9 cellular contexts compared by ENCODE assay signal in the genomic region with DNA sequence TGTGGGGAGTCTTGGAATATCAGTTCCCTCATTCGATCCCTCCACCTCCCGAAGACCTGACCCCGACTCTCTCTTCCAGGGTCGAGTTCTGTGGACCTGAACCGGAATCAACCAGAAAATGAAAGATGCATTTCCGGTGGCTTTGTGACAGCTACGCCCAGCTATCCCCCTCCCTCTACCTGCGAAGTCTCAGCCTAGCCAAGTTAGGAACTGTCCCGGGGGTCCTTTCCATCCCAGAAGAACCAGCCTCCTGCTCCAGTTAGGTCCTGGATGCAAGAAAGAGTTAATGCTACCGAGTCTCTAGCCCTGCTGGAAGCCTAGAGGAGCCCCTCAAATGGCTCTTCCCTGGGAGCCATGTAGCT.
DNase-seq lines count a peak whose midpoint lies in the region; ATAC-seq and TF ChIP-seq lines count a peak whose summit lies in the region.
"Had no signal": no experiment of that assay in that cellular context is flagged by ENCODE, and none has a peak within 500 bp of the region (broad histone marks: within the 10 kb centered on the region; RNA-seq: fewer than 3 reads in every experiment).

No MANE protein-coding gene starts in this region.

- peak; percentile 48 to 55 for ATAC-seq in activated CD4-positive, CD25-positive, alpha-beta regulatory T cell treated with anti-CD3 and anti-CD28 coated beads, Interleukin-2, amount 50 U/mL, for 24 hours
- peak; percentile 36 for ATAC-seq in HG03045 (IDR thresholded peaks at IDR 0.05; ENCODE audit: unreplicated experiment)
- ATAC-seq in stimulated activated effector memory CD8-positive, alpha-beta T cell treated with anti-CD3 and anti-CD28 coated beads, Interleukin-12 subunit alpha, Interleukin-12 subunit beta, amount 100 ng/mL, for 72 hours = peak; percentile 67

- H3K4me1 Mint-ChIP-seq in stimulated activated effector memory CD8-positive, alpha-beta T cell treated with anti-CD3 and anti-CD28 coated beads, Interleukin-12 subunit alpha, Interleukin-12 subunit beta, amount 100 ng/mL, for 72 hours = no peaks in the 10 kb centered on the region

- H3K27ac Mint-ChIP-seq in stimulated activated effector memory CD8-positive, alpha-beta T cell treated with anti-CD3 and anti-CD28 coated beads, Interleukin-12 subunit alpha, Interleukin-12 subunit beta, amount 100 ng/mL, for 72 hours = peak overlapping the region; percentile 78

- DNase-seq in activated CD4-positive, CD25-positive, alpha-beta regulatory T cell treated with anti-CD3 and anti-CD28 coated beads, Interleukin-2, amount 50 U/mL, for 72 hours = no peak
- no peak for DNase-seq in choroid plexus epithelial cell (ENCODE audit: low read depth)
- DNase-seq in stimulated activated effector memory CD8-positive, alpha-beta T cell treated with anti-CD3 and anti-CD28 coated beads, Interleukin-12 subunit alpha, Interleukin-12 subunit beta, amount 100 ng/mL, for 72 hours (ENCODE audit: low spot score in 2 of 2) = no peak
- no peak for DNase-seq in NCI-H446 (lab: John Stamatoyannopoulos, UW)
- DNase-seq in AG20443 (ENCODE audit: low spot score) = no peak
- no peak for DNase-seq in NK-92 (lab: John Stamatoyannopoulos, UW; ENCODE audit: unreplicated experiment)

- no peak for TF ChIP-seq CTCF in choroid plexus epithelial cell (conservative IDR thresholded peaks at IDR 0.05; ENCODE audit: low read depth, low read length)

- peaks cover 3% of the 10 kb centered on the region for H3K9me3 Mint-ChIP-seq in stimulated activated effector memory CD8-positive, alpha-beta T cell treated with anti-CD3 and anti-CD28 coated beads, Interleukin-12 subunit alpha, Interleukin-12 subunit beta, amount 100 ng/mL, for 72 hours

- peak overlapping the region; percentile 53 for H3K4me3 ChIP-seq in choroid plexus epithelial cell (ENCODE audit: low read depth, low read length)
- H3K4me3 ChIP-seq: SK-N-MC had no signal

- H3K36me3 Mint-ChIP-seq in stimulated activated effector memory CD8-positive, alpha-beta T cell treated with anti-CD3 and anti-CD28 coated beads, Interleukin-12 subunit alpha, Interleukin-12 subunit beta, amount 100 ng/mL, for 72 hours = no peaks in the 10 kb centered on the region

- H3K4me3 Mint-ChIP-seq in stimulated activated effector memory CD8-positive, alpha-beta T cell treated with anti-CD3 and anti-CD28 coated beads, Interleukin-12 subunit alpha, Interleukin-12 subunit beta, amount 100 ng/mL, for 72 hours = peak overlapping the region; percentile 82
